ENCODE assay signal across 2 cellular contexts in genomic region chr7:14855033-14855794, GRCh38.
TF ChIP-seq lines count a peak whose summit lies in the region.

No MANE protein-coding gene starts in this region.

TF ChIP-seq in HepG2, 621 proteins besides CTCF, POLR2A, EP300 and RAD21:
- TF ChIP-seq CBX2 (IDR thresholded peaks at IDR 0.05; ENCODE audit: low read depth, low read length): no peak
- TF ChIP-seq CBX2 (CRISPR knock-in tag; IDR thresholded peaks at IDR 0.05; ENCODE audit: low read depth): no peak
- TF ChIP-seq FLYWCH1 (CRISPR knock-in tag; IDR thresholded peaks at IDR 0.05): no peak
- TF ChIP-seq MAFF (IDR thresholded peaks at IDR 0.05; ENCODE audit: low read depth, low read length): peak; percentile 98
- no peak for TF ChIP-seq TEF (CRISPR knock-in tag; IDR thresholded peaks at IDR 0.05)
- peak; percentile 98 to 99 for TF ChIP-seq MAFK (conservative IDR thresholded peaks at IDR 0.05 in 1 of 2, IDR thresholded peaks at IDR 0.05 in 1 of 2; ENCODE audit: low read length in 2 of 2)
- TF ChIP-seq LRRFIP1 (CRISPR knock-in tag; conservative IDR thresholded peaks at IDR 0.05): no peak

TF ChIP-seq in H1, 55 proteins besides CTCF, POLR2A, EP300 and RAD21:
- TF ChIP-seq CBX5 (IDR thresholded peaks at IDR 0.05; ENCODE audit: low read depth, low read length) (no peak), MAFK (IDR thresholded peaks at IDR 0.05; ENCODE audit: low read depth, low read length) (peak; percentile 92), USF2 (IDR thresholded peaks at IDR 0.05; ENCODE audit: low read length) (no peak), FOSL1 (IDR thresholded peaks at IDR 0.05; ENCODE audit: insufficient read depth, low read depth, low read length) (no peak)
TF ChIP-seq in H1: peak in this region for 1.
